In genomic region chr20:41308290-41308691, GRCh38 we compare ENCODE assay signal across 10 cellular contexts. TPM values are rescaled to one million over a fixed set of nuclear protein-coding genes. Genes with fewer than 3 reads are reported as not detected.
A peak's percentile ranks its signal among the peaks of the same experiment; 100 is the strongest.
DNase-seq lines count a peak whose midpoint lies in the region; FAIRE-seq and TF ChIP-seq lines count a peak whose summit lies in the region.
"Had no signal": no experiment of that assay in that cellular context is flagged by ENCODE, and none has a peak within 500 bp of the region (broad histone marks: within the 10 kb centered on the region; RNA-seq: fewer than 3 reads in every experiment).

No MANE protein-coding gene starts in this region.

- H3K4me1 ChIP-seq in tibial artery, result peaks cover 0 to 82% (median 18%) of the 10 kb centered on the region in 4 donors

- DNase-seq in LHCN-M2 (ENCODE audit: low read depth) (peak; percentile 83), bronchial epithelial cell (ENCODE audit: low read depth) (peak; percentile 67), kidney tubule cell (ENCODE audit: low spot score) (peak; percentile 95), tibial artery (no peak), NCI-H446 treated with DMSO at 0.1 percent for 48 hours (lab: John Stamatoyannopoulos, UW) (no peak), D341Med (ENCODE audit: low spot score) (no peak), ureter (ENCODE audit: low spot score) (no peak)
- DNase-seq in activated T-helper 1 cell treated with anti-CD3 and anti-CD28 coated beads, Interleukin-12 subunit alpha, Interleukin-12 subunit beta, Interleukin-2, Interleukin-4 antibody, amounts not matched to agents 30 ng/mL and 10 ng/mL and 1 ng/mL, durations not matched to agents 14 hours and 24 hours and 36 hours (ENCODE audit: low spot score), result no peak
- DNase-seq: NCI-H1417 treated with DMSO at 0.1 percent for 48 hours, T-helper 1 cell had no signal

- peak overlapping the region; percentile 71 to 76 for H3K27ac ChIP-seq in tibial artery

- H3K9me3 Mint-ChIP-seq in activated T-helper 1 cell treated with anti-CD3 and anti-CD28 coated beads, Interleukin-12 subunit alpha, Interleukin-12 subunit beta, Interleukin-2, Interleukin-4 antibody, amounts not matched to agents 30 ng/mL and 10 ng/mL and 1 ng/mL, durations not matched to agents 14 hours and 24 hours and 36 hours, result no peaks in the 10 kb centered on the region

- H3K4me1 Mint-ChIP-seq in activated T-helper 1 cell treated with anti-CD3 and anti-CD28 coated beads, Interleukin-12 subunit alpha, Interleukin-12 subunit beta, Interleukin-2, Interleukin-4 antibody, amounts not matched to agents 30 ng/mL and 10 ng/mL and 1 ng/mL, durations not matched to agents 14 hours and 24 hours and 36 hours (ENCODE audit: low read depth), result no peaks in the 10 kb centered on the region

- no peaks in the 10 kb centered on the region for H3K9me3 ChIP-seq in tibial artery

- no peaks in the 10 kb centered on the region for H3K27me3 Mint-ChIP-seq in activated T-helper 1 cell treated with anti-CD3 and anti-CD28 coated beads, Interleukin-12 subunit alpha, Interleukin-12 subunit beta, Interleukin-2, Interleukin-4 antibody, amounts not matched to agents 30 ng/mL and 10 ng/mL and 1 ng/mL, durations not matched to agents 14 hours and 24 hours and 36 hours (ENCODE audit: insufficient read depth)

- no peak overlapping the region for H3K27ac Mint-ChIP-seq in activated T-helper 1 cell treated with anti-CD3 and anti-CD28 coated beads, Interleukin-12 subunit alpha, Interleukin-12 subunit beta, Interleukin-2, Interleukin-4 antibody, amounts not matched to agents 30 ng/mL and 10 ng/mL and 1 ng/mL, durations not matched to agents 14 hours and 24 hours and 36 hours

- no peaks in the 10 kb centered on the region for H3K36me3 ChIP-seq in bronchial epithelial cell (ENCODE audit: control insufficient read depth, insufficient read depth, low read length)
- no peaks in the 10 kb centered on the region for H3K36me3 ChIP-seq in tibial artery

- intact Hi-C loops in tibial artery (cut with DNase I; ENCODE audit: low total_unique reads), result no loop called here
- intact Hi-C loops in activated T-helper 1 cell treated with anti-CD3 and anti-CD28 coated beads, Interleukin-12 subunit alpha, Interleukin-12 subunit beta, Interleukin-2, Interleukin-4 antibody, amounts not matched to agents 30 ng/mL and 10 ng/mL and 1 ng/mL, durations not matched to agents 14 hours and 24 hours and 36 hours (cut with micrococcal nuclease), result no loop called here

- H3K4me3 ChIP-seq in bronchial epithelial cell (ENCODE audit: low read depth, low read length) (no peak overlapping the region), tibial artery (no peak overlapping the region)

- no peak for FAIRE-seq in bronchial epithelial cell (lab: Jason Lieb, UNC)

- no peak overlapping the region for H3K4me3 Mint-ChIP-seq in activated T-helper 1 cell treated with anti-CD3 and anti-CD28 coated beads, Interleukin-12 subunit alpha, Interleukin-12 subunit beta, Interleukin-2, Interleukin-4 antibody, amounts not matched to agents 30 ng/mL and 10 ng/mL and 1 ng/mL, durations not matched to agents 14 hours and 24 hours and 36 hours

- TF ChIP-seq CTCF in bronchial epithelial cell (IDR thresholded peaks at IDR 0.05; ENCODE audit: insufficient read depth, low read length, severe bottlenecking) (no peak), tibial artery (IDR thresholded peaks at IDR 0.05) (no peak)

- H3K27me3 ChIP-seq in bronchial epithelial cell (ENCODE audit: control insufficient read depth, insufficient read depth, low read length), result no peaks in the 10 kb centered on the region
- H3K27me3 ChIP-seq in tibial artery, result no peaks in the 10 kb centered on the region

- H3K36me3 Mint-ChIP-seq in activated T-helper 1 cell treated with anti-CD3 and anti-CD28 coated beads, Interleukin-12 subunit alpha, Interleukin-12 subunit beta, Interleukin-2, Interleukin-4 antibody, amounts not matched to agents 30 ng/mL and 10 ng/mL and 1 ng/mL, durations not matched to agents 14 hours and 24 hours and 36 hours (ENCODE audit: low read depth), result no peaks in the 10 kb centered on the region

RNA-seq across cellular contexts. Expression of gene ZHX3, which starts 9.2 kb away (rescaled TPM):
- total RNA-seq in LHCN-M2 (2014; rRNA removed) (31.6 and 35.1 TPM in 2 replicates), bronchial epithelial cell (5.8 and 14.5 TPM in 2 replicates), ureter (49.3 TPM)
- polyA plus RNA-seq in LHCN-M2 (2012), result 23.2 TPM
- 9.5 and 11.9 TPM in 2 replicates for total RNA-seq in activated T-helper 1 cell treated with anti-CD3 and anti-CD28 coated beads, Interleukin-12 subunit alpha, Interleukin-12 subunit beta, Interleukin-2, Interleukin-4 antibody, amounts not matched to agents 30 ng/mL and 10 ng/mL and 1 ng/mL, durations not matched to agents 14 hours and 24 hours and 36 hours

RNA-seq across cellular contexts. Expression of gene LPIN3, which starts 32.3 kb away (rescaled TPM):
- 15.3 and 19.1 TPM in 2 replicates for total RNA-seq in LHCN-M2 (2014; rRNA removed)
- polyA plus RNA-seq in LHCN-M2 (2012), result 6.8 TPM
- total RNA-seq in bronchial epithelial cell, result 3.9 and 10.0 TPM in 2 replicates
- total RNA-seq in activated T-helper 1 cell treated with anti-CD3 and anti-CD28 coated beads, Interleukin-12 subunit alpha, Interleukin-12 subunit beta, Interleukin-2, Interleukin-4 antibody, amounts not matched to agents 30 ng/mL and 10 ng/mL and 1 ng/mL, durations not matched to agents 14 hours and 24 hours and 36 hours, result 1.1 and 1.4 TPM in 2 replicates
- 30.4 TPM for total RNA-seq in ureter

RNA-seq across cellular contexts. Expression of gene EMILIN3, which starts 58.3 kb away (rescaled TPM):
- not detected in 2 replicates for total RNA-seq in LHCN-M2 (2014; rRNA removed)
- polyA plus RNA-seq in LHCN-M2 (2012), result 0.05 TPM
- not detected in 2 replicates for total RNA-seq in bronchial epithelial cell
- total RNA-seq in activated T-helper 1 cell treated with anti-CD3 and anti-CD28 coated beads, Interleukin-12 subunit alpha, Interleukin-12 subunit beta, Interleukin-2, Interleukin-4 antibody, amounts not matched to agents 30 ng/mL and 10 ng/mL and 1 ng/mL, durations not matched to agents 14 hours and 24 hours and 36 hours, result 0.65 and 0.69 TPM in 2 replicates
- 2.0 TPM for total RNA-seq in ureter

Comparison
In these comparisons a context has a peak if more than half of its experiments do, and no peak if none do; other contexts are left out.
1. DNase-seq: peak in LHCN-M2 (single experiment), bronchial epithelial cell (single experiment) and kidney tubule cell (single experiment); none in tibial artery (0 of 2), NCI-H446 treated with DMSO at 0.1 percent for 48 hours (single experiment), D341Med (single experiment), activated T-helper 1 cell treated with anti-CD3 and anti-CD28 coated beads, Interleukin-12 subunit alpha, Interleukin-12 subunit beta, Interleukin-2, Interleukin-4 antibody, amounts not matched to agents 30 ng/mL and 10 ng/mL and 1 ng/mL, durations not matched to agents 14 hours and 24 hours and 36 hours (single experiment) and ureter (single experiment).